In genomic region chr11:93329936-93330445, GRCh38 we compare ENCODE assay signal across 10 cellular contexts. TPM values are rescaled to one million over a fixed set of nuclear protein-coding genes. Genes with fewer than 3 reads are reported as not detected.
DNase-seq lines count a peak whose midpoint lies in the region; ATAC-seq, FAIRE-seq and TF ChIP-seq lines count a peak whose summit lies in the region.
"Had no signal": no experiment of that assay in that cellular context is flagged by ENCODE, and none has a peak within 500 bp of the region (broad histone marks: within the 10 kb centered on the region; RNA-seq: fewer than 3 reads in every experiment).

No MANE protein-coding gene starts in this region.

- ATAC-seq in K562 = peak; percentile 65
- ATAC-seq in HG03108 (IDR thresholded peaks at IDR 0.05; ENCODE audit: unreplicated experiment) = no peak
- no peak for ATAC-seq in GM19324 (IDR thresholded peaks at IDR 0.05; ENCODE audit: low FRiP score, unreplicated experiment)
- ATAC-seq in HG03432 (IDR thresholded peaks at IDR 0.05; ENCODE audit: unreplicated experiment) = no peak

- H3K9me1 ChIP-seq in K562 (ENCODE audit: control insufficient read depth, insufficient read depth, low read length) = no peaks in the 10 kb centered on the region

- no peak overlapping the region for H2BK120ac ChIP-seq in mesenchymal stem cell (ENCODE audit: low read depth, low read length)

- peak overlapping the region; percentile 66 for H3K4me3 ChIP-seq in HUES48 (ENCODE audit: low read depth, low read length)
- H3K4me3 ChIP-seq in K562 = peak overlapping the region; percentile 51
- H3K4me3 ChIP-seq in mesenchymal stem cell (ENCODE audit: insufficient read depth in 1 of 2, low read depth in 1 of 2, low read length in 2 of 2) = peak overlapping the region; percentile 64 to 70

- no peaks in the 10 kb centered on the region for H3K79me1 ChIP-seq in mesenchymal stem cell (replicated peaks; ENCODE audit: low read length, poor library complexity, severe bottlenecking)

- intact Hi-C loops in K562 (cut with micrococcal nuclease) = loop anchor here (10.0 kb wide), 1 partner anchor 215 kb away; the partner anchor contains the start of gene SMCO4

- H4K20me1 ChIP-seq in K562 (replicated peaks; ENCODE audit: control insufficient read depth, insufficient read depth, low read length) = no peaks in the 10 kb centered on the region

- H3K4me2 ChIP-seq in K562 (ENCODE audit: insufficient read depth, low read length) = peak overlapping the region; percentile 81
- H3K4me2 ChIP-seq in mesenchymal stem cell (ENCODE audit: low read length, poor library complexity, severe bottlenecking) = peak overlapping the region; percentile 56

- H4K91ac ChIP-seq in mesenchymal stem cell (ENCODE audit: low read length) = no peak overlapping the region

- H3K36me3 ChIP-seq in HUES48 (ENCODE audit: control insufficient read depth, insufficient read depth, low read length) (no peaks in the 10 kb centered on the region), K562 (ENCODE audit: control insufficient read depth, insufficient read depth, low read length) (no peaks in the 10 kb centered on the region; the same call in 2 of the 3 replicates), mesenchymal stem cell (ENCODE audit: control insufficient read depth in 1 of 2, insufficient read depth in 2 of 2, low read depth in 1 of 2, low read length in 2 of 2) (no peaks in the 10 kb centered on the region)

- H3K9me3 ChIP-seq in HUES48 (ENCODE audit: control insufficient read depth, insufficient read depth, low read length) (no peaks in the 10 kb centered on the region), K562 (replicated peaks; ENCODE audit: control insufficient read depth, insufficient read depth, low read depth, low read length) (no peaks in the 10 kb centered on the region), mesenchymal stem cell (ENCODE audit: control insufficient read depth, low read length) (no peaks in the 10 kb centered on the region)

- H3K27ac ChIP-seq in HUES48 (ENCODE audit: low read depth, low read length) = no peak overlapping the region
- peak overlapping the region; percentile 78 for H3K27ac ChIP-seq in K562 (ENCODE audit: extremely low read depth, low read depth, low read length)
- no peak overlapping the region for H3K27ac ChIP-seq in mesenchymal stem cell (ENCODE audit: low read length, poor library complexity, severe bottlenecking)

- peak; percentile 9 for DNase-seq in AG08396 (ENCODE audit: low spot score)
- DNase-seq in K562 (ENCODE audit: extremely low read depth in 1 of 4, low spot score in 3 of 4) = peak; percentile 16 to 61 (median 32)
- peak; percentile 2 for DNase-seq in mesenchymal stem cell
- DNase-seq in mucosa of gallbladder (ENCODE audit: low spot score) = no peak

- WGBS in K562 (ENCODE audit: insufficient coverage, low coverage, missing lambda C conversion rate) = 2% methylated on average over 14 of the region's 16 CpGs
- 13% methylated on average over 12 of the region's 16 CpGs for WGBS in mesenchymal stem cell

- no peak overlapping the region for H2AK5ac ChIP-seq in mesenchymal stem cell (ENCODE audit: low read length, severe bottlenecking)

- TF ChIP-seq POLR2A in K562 (conservative IDR thresholded peaks at IDR 0.05) = no peak; the same call in 1 of the 2 replicates

- peak; percentile 37 for FAIRE-seq in K562 (lab: Jason Lieb, UNC)

- H3K4me1 ChIP-seq in HUES48 (ENCODE audit: control insufficient read depth, insufficient read depth, low read length) = no peaks in the 10 kb centered on the region
- peaks cover 6 to 7% of the 10 kb centered on the region in 2 experiments; a peak in 2 of 5 replicates for H3K4me1 ChIP-seq in K562 (replicated peaks in 1 of 2; ENCODE audit: control insufficient read depth in 2 of 2, insufficient read depth in 2 of 2, low read length in 2 of 2)
- peaks cover 9% of the 10 kb centered on the region for H3K4me1 ChIP-seq in mesenchymal stem cell (ENCODE audit: control insufficient read depth, insufficient read depth, low read depth, low read length)

- H4K8ac ChIP-seq in mesenchymal stem cell (ENCODE audit: low read length) = no peak overlapping the region

- TF ChIP-seq CTCF in K562 (IDR thresholded peaks at IDR 0.05 in 2 of 3, conservative IDR thresholded peaks at IDR 0.05 in 1 of 3; ENCODE audit: insufficient read depth in 2 of 3, low read depth in 1 of 3, low read length in 3 of 3) = no peak

- no peak overlapping the region for H3K23ac ChIP-seq in mesenchymal stem cell (ENCODE audit: low read length in 2 of 2)

- no peak overlapping the region for H2BK12ac ChIP-seq in mesenchymal stem cell (ENCODE audit: low read length in 2 of 2)

- H3K4ac ChIP-seq in mesenchymal stem cell (ENCODE audit: low read depth in 1 of 2, low read length in 2 of 2) = no peak overlapping the region

- no peak overlapping the region for H3K14ac ChIP-seq in mesenchymal stem cell (ENCODE audit: low read length in 2 of 2)

- no peak overlapping the region for H3K18ac ChIP-seq in mesenchymal stem cell (ENCODE audit: low read depth in 1 of 2, low read length in 2 of 2)

- H3K9ac ChIP-seq in HUES48 (ENCODE audit: low read depth, low read length) = no peak overlapping the region
- peak overlapping the region; percentile 67 to 89 for H3K9ac ChIP-seq in K562 (ENCODE audit: insufficient read depth in 1 of 2, low read depth in 2 of 2, low read length in 2 of 2)
- peak overlapping the region; percentile 58 for H3K9ac ChIP-seq in mesenchymal stem cell (ENCODE audit: low read length)

- no peak for TF ChIP-seq RAD21 in K562 (CRISPR knock-in tag; conservative IDR thresholded peaks at IDR 0.05 in 1 of 2, IDR thresholded peaks at IDR 0.05 in 1 of 2)

- no peak overlapping the region for H2BK5ac ChIP-seq in mesenchymal stem cell (ENCODE audit: low read depth, low read length, poor library complexity, severe bottlenecking)

- CTCF ChIA-PET in K562 (lab: Yijun Ruan, JAX; ENCODE audit: low intra/inter-chr PET ratio) = no interaction called here

- POLR2A ChIA-PET in K562 (lab: Yijun Ruan, JAX) = interaction anchor here (1.3 kb wide), 1 partner anchor 11 kb away, joined by 3 read pairs; no protein-coding TSS in a partner anchor

- H3K27me3 ChIP-seq in HUES48 (ENCODE audit: control insufficient read depth, insufficient read depth, low read length) (peaks cover 25% of the 10 kb centered on the region), K562 (ENCODE audit: control insufficient read depth in 2 of 2, insufficient read depth in 2 of 2, low read length in 2 of 2) (no peaks in the 10 kb centered on the region), mesenchymal stem cell (ENCODE audit: control insufficient read depth in 1 of 2, insufficient read depth in 1 of 2, low read length in 2 of 2) (peaks cover 5 to 26% of the 10 kb centered on the region in 2 experiments)

- BruUV-seq in K562 (replicated peaks; lab: Mats Ljungman, UMichigan) = no TSS peak

- no peaks in the 10 kb centered on the region for H3K79me2 ChIP-seq in K562 (ENCODE audit: control insufficient read depth, insufficient read depth, low read length)

- H2AFZ ChIP-seq in K562 (ENCODE audit: low read depth, low read length) = peak overlapping the region; percentile 96
- H2AFZ ChIP-seq in mesenchymal stem cell (ENCODE audit: low read depth, low read length) = peak overlapping the region; percentile 72

- H2BK15ac ChIP-seq in mesenchymal stem cell (ENCODE audit: low read depth, poor library complexity, severe bottlenecking) = peak overlapping the region; percentile 83

- TF ChIP-seq EP300 in K562 (IDR thresholded peaks at IDR 0.05; ENCODE audit: low read length) = no peak

- in situ Hi-C loops in K562 (cut with MboI) = no loop called here

TF ChIP-seq in K562, 482 proteins besides CTCF, POLR2A, EP300 and RAD21 (continues in another document):
- TF ChIP-seq RBBP5 (IDR thresholded peaks at IDR 0.05; ENCODE audit: borderline replicate concordance, insufficient read depth, low read length, poor library complexity, severe bottlenecking) (peak; percentile 19), DPF2 (IDR thresholded peaks at IDR 0.05) (0 out of 2 replicates have a peak, but pooled peaks have one; percentile 25), FOSL1 (tag; conservative IDR thresholded peaks at IDR 0.05) (0 out of 2 replicates have a peak, but pooled peaks have one; percentile 26), MNT (conservative IDR thresholded peaks at IDR 0.05) (peak; percentile 31 to 63; a peak in 1 of 4 replicates), CTBP1 (IDR thresholded peaks at IDR 0.05; ENCODE audit: borderline replicate concordance) (peak; percentile 35; the same call in 1 of the 2 replicates), ARID1B (IDR thresholded peaks at IDR 0.05) (peak; percentile 26; the same call in 1 of the 2 replicates), HDAC2 (IDR thresholded peaks at IDR 0.05) (0 out of 2 replicates have a peak, but pooled peaks have one; percentile 44)

RNA-seq across cellular contexts. Expression of gene DEUP1, which starts 0.6 kb away (rescaled TPM):
- 0.60 and 6.2 TPM in 2 replicates for total RNA-seq in K562 (2011; cell fraction: chromatin; rRNA removed; ENCODE audit: low replicate concordance)
- 0.67 and 0.92 TPM in 2 replicates for total RNA-seq in K562 (2011; cell fraction: nucleolus; rRNA removed)
- total RNA-seq in K562 (2011; cell fraction: nucleoplasm; rRNA removed) = 1.3 and 1.7 TPM in 2 replicates
- 5.1 and 6.5 TPM in 2 replicates for total RNA-seq in K562 (2014; rRNA removed)
- total RNA-seq in K562 (2014; rRNA removed; fragmentation: Illumina TruSeq; extraction: Trizol) = 10.8 and 11.8 TPM in 2 replicates
- 6.3 and 9.4 TPM in 2 replicates for total RNA-seq in K562 (2015; rRNA removed; fragmentation: Illumina TruSeq; extraction: Trizol)
- total RNA-seq in K562 (2021) = 6.4 and 8.6 TPM in 2 replicates
- polyA plus RNA-seq in K562 (2011; rRNA removed) = 0.05 and 1.4 TPM in 2 replicates
- polyA plus RNA-seq in K562 (2011; cell fraction: cytosol; rRNA removed) = 0.12 TPM in 1 of 2 replicates, not detected in the other
- polyA plus RNA-seq in K562 (2011; cell fraction: nucleus; rRNA removed) = 0.40 TPM in 1 of 2 replicates, not detected in the other
- 6.5 and 24.0 TPM in 2 replicates for polyA plus RNA-seq in K562 (2012)
- 7.8 and 10.9 TPM in 2 replicates for polyA plus RNA-seq in K562 (2014; fragmentation: Illumina TruSeq; extraction: Trizol)
- polyA plus RNA-seq in K562 (2014; fragmentation: Nextera tagmentation; extraction: Ambion mirVana) = 1 to 10 TPM; 7.8 to 9.8 TPM
- 7.9 and 9.3 TPM in 2 replicates for polyA plus RNA-seq in K562 (2014; rRNA removed)
- polyA minus RNA-seq in K562 (2011; rRNA and poly(A)+ RNA removed) = 0.09 and 1.5 TPM in 2 replicates
- 0.48 TPM in 1 of 2 replicates, not detected in the other for polyA minus RNA-seq in K562 (2011; cell fraction: cytosol; rRNA and poly(A)+ RNA removed)
- polyA minus RNA-seq in K562 (2011; cell fraction: nucleus; rRNA and poly(A)+ RNA removed) = 0.54 TPM in 1 of 2 replicates, not detected in the other
- polyA plus RNA-seq in mesenchymal stem cell (2013, experiment 1 of 2) = not detected
- polyA plus RNA-seq in mesenchymal stem cell (2013, experiment 2 of 2) = not detected
- 0.14 TPM for total RNA-seq in mucosa of gallbladder
- total RNA-seq: glomerular endothelial cell, RPMI7951 had no signal
